ENCODE assay signal across 10 cellular contexts in genomic region chr12:645563-646071, GRCh38. TPM values are rescaled to one million over a fixed set of nuclear protein-coding genes. Genes with fewer than 3 reads are reported as not detected.
DNase-seq lines count a peak whose midpoint lies in the region; ATAC-seq, FAIRE-seq and TF ChIP-seq lines count a peak whose summit lies in the region.
"Had no signal": no experiment of that assay in that cellular context is flagged by ENCODE, and none has a peak within 500 bp of the region (broad histone marks: within the 10 kb centered on the region; RNA-seq: fewer than 3 reads in every experiment).

No MANE protein-coding gene starts in this region.

- in situ Hi-C loops in brain microvascular endothelial cell (cut with HindIII; ENCODE audit: low pct_ligation_motif_present, low sequenced_read_pairs), result no loop called here

- TF ChIP-seq CTCF in HEK293 (tag by site-specific recombination; IDR thresholded peaks at IDR 0.05) (no peak), brain microvascular endothelial cell (IDR thresholded peaks at IDR 0.05; ENCODE audit: low read depth, low read length, missing control alignments) (no peak)

- POLR2A ChIA-PET in HEK293 (lab: Yijun Ruan, JAX), result interaction anchor here (0.6 kb wide), 1 partner anchor 14 kb away, joined by 3 read pairs; no protein-coding TSS in a partner anchor

- H3K27ac ChIP-seq in HEK293 (ENCODE audit: extremely low read depth, low read depth, low read length) (no peak overlapping the region), brain microvascular endothelial cell (peak overlapping the region; percentile 23), small intestine (ENCODE audit: low read depth in 1 of 2, low read length in 1 of 2) (peak overlapping the region in 1 of 2 donors; percentile 66)

- DNase-seq in brain microvascular endothelial cell (peak; percentile 58), kidney glomerular epithelial cell (lab: John Stamatoyannopoulos, UW) (peak; percentile 37), small intestine (peak; percentile 38)
- DNase-seq: activated CD4-positive, CD25-positive, alpha-beta regulatory T cell treated with anti-CD3 and anti-CD28 coated beads, Interleukin-2, amount 50 U/mL, for 72 hours had no signal

- no peak for ATAC-seq in HG03457 (IDR thresholded peaks at IDR 0.05; ENCODE audit: unreplicated experiment)
- ATAC-seq in HG03045 (IDR thresholded peaks at IDR 0.05; ENCODE audit: unreplicated experiment), result no peak
- no peak for ATAC-seq in HG03108 (IDR thresholded peaks at IDR 0.05; ENCODE audit: unreplicated experiment)
- ATAC-seq in GM18907 (IDR thresholded peaks at IDR 0.05; ENCODE audit: unreplicated experiment), result no peak

- H3K27me3 ChIP-seq in brain microvascular endothelial cell (replicated peaks) (no peaks in the 10 kb centered on the region), small intestine (ENCODE audit: control insufficient read depth in 2 of 2, insufficient read depth in 2 of 2, low read length in 2 of 2) (no peaks in the 10 kb centered on the region)

- H3K36me3 ChIP-seq in HEK293 (ENCODE audit: control insufficient read depth in 2 of 2, insufficient read depth in 1 of 2, low read length in 2 of 2) (no peaks in the 10 kb centered on the region), brain microvascular endothelial cell (replicated peaks) (no peaks in the 10 kb centered on the region), small intestine (ENCODE audit: control insufficient read depth in 2 of 2, insufficient read depth in 2 of 2, low read length in 2 of 2) (no peaks in the 10 kb centered on the region)

- no peaks in the 10 kb centered on the region for H3K9me3 ChIP-seq in HEK293 (ENCODE audit: control insufficient read depth, insufficient read depth, low read depth, low read length)
- no peaks in the 10 kb centered on the region for H3K9me3 ChIP-seq in small intestine (ENCODE audit: control insufficient read depth, low read depth)

- FAIRE-seq in small intestine (lab: Jason Lieb, UNC), result no peak
- FAIRE-seq: islet of Langerhans had no signal

- 26 to 32% (median 28%) methylated on average over 8 of the region's 8 CpGs for WGBS in small intestine, 3 donors

- H3K4me3 ChIP-seq in HEK293 (ENCODE audit: low read depth, low read length) (no peak overlapping the region), brain microvascular endothelial cell (ENCODE audit: low read depth, low read length) (no peak overlapping the region), small intestine (ENCODE audit: low read depth in 1 of 2, low read length in 2 of 2) (no peak overlapping the region)

- CTCF ChIA-PET in HEK293 (lab: Yijun Ruan, JAX), result interaction anchor here (0.6 to 1.4 kb wide), 2 partner anchors 45 to 106 kb away, joined by 3 to 6 read pairs; no protein-coding TSS in a partner anchor

- H3K4me1 ChIP-seq in HEK293 (ENCODE audit: control insufficient read depth, insufficient read depth, low read length) (peaks cover 3% of the 10 kb centered on the region; the same call in 1 of the 2 replicates), small intestine (ENCODE audit: control insufficient read depth in 2 of 2, insufficient read depth in 1 of 2, low read depth in 1 of 2, low read length in 1 of 2) (peaks cover 2 to 10% of the 10 kb centered on the region in 2 donors)

TF ChIP-seq in HEK293, 187 proteins besides CTCF, POLR2A, EP300 and RAD21:
- TF ChIP-seq SP7 (tag by site-specific recombination; IDR thresholded peaks at IDR 0.05) (0 out of 2 replicates have a peak, but pooled peaks have one; percentile 12), ZSCAN5A (tag by site-specific recombination; IDR thresholded peaks at IDR 0.05) (no peak)
TF ChIP-seq in HEK293: peak in this region for 1.

RNA-seq across cellular contexts. Expression of gene NINJ2, which starts 17.6 kb away (rescaled TPM):
- 1 to 10 TPM in 2 of 3 donors, under 1 TPM in 1; 0.67 to 8.1 (median 5.2) TPM for polyA plus RNA-seq in small intestine
